8 cellular contexts compared by ENCODE assay signal in the genomic region with DNA sequence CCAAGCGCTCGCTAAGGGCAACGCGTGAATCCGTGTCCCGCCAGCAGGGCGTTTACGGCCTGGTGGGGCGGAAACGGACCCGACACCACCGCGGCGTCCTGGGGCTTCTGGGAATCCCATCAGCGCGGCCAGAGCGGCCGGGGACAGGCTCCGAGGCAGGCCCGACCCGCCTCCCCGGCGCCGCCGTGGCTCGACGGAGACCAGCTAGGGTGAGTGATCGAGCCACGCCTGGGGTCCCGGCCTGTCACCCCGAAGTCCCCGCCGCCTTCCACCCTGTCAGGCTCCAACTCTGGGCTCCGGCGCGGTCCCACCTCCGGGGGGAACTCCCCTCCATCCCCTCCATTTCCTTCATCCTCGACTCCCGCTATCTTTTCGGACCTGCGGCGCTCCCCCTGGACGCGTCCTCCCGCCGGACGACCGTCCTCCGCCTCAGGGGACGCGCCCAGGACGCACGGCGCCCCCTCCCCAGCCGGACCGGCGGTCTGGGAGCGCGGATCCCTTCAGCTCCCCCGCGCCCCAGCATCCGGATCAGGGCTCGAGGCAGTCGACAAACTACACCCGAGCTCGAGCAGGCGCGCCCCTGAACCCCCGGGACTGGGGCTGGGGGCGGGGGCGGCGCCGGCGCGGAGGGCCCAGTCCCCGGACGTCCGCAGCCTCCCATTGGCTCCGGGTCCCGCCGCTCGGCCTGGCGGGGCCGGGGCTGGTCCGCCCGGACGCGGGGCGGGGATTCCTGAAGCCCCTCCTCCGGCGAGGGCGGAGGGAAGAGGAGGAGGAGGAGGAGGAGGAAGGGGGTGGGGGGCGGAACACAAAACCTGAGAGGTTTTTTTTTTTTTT. TPM values are rescaled to one million over a fixed set of nuclear protein-coding genes. Genes with fewer than 3 reads are reported as not detected.
DNase-seq lines count a peak whose midpoint lies in the region; ATAC-seq and TF ChIP-seq lines count a peak whose summit lies in the region.

No MANE protein-coding gene starts in this region.

- H3K36me3 Mint-ChIP-seq in central memory CD8-positive, alpha-beta T cell (ENCODE audit: insufficient read depth): peaks cover 12% of the 10 kb centered on the region

- no peaks in the 10 kb centered on the region for H3K36me3 ChIP-seq in kidney epithelial cell (ENCODE audit: control insufficient read depth, insufficient read depth, low read length)

- peak overlapping the region; percentile 87 for H3K4me3 Mint-ChIP-seq in central memory CD8-positive, alpha-beta T cell

- no peaks in the 10 kb centered on the region for H3K9me3 Mint-ChIP-seq in central memory CD8-positive, alpha-beta T cell

- peak overlapping the region; percentile 98 for H3K4me3 ChIP-seq in kidney epithelial cell (ENCODE audit: low read depth, low read length)

- H3K27me3 Mint-ChIP-seq in central memory CD8-positive, alpha-beta T cell: peaks cover 6% of the 10 kb centered on the region

- H3K27me3 ChIP-seq in kidney epithelial cell (ENCODE audit: control insufficient read depth, insufficient read depth, low read length): no peaks in the 10 kb centered on the region

- DNase-seq in AG08396 (ENCODE audit: low spot score) (peak; percentile 98), NCI-H2227 treated with DMSO at 0.1 percent for 48 hours (lab: John Stamatoyannopoulos, UW) (peak; percentile 73), kidney epithelial cell (ENCODE audit: low read depth) (no peak)
- peak; percentile 95 to 96 for DNase-seq in central memory CD8-positive, alpha-beta T cell (ENCODE audit: low spot score in 2 of 2)
- peak; percentile 96 for DNase-seq in stimulated activated CD4-positive, alpha-beta T cell treated with anti-CD3 and anti-CD28 coated beads, Interleukin-15, amount 100 ng/mL, for 24 hours

- peak; percentile 29 for TF ChIP-seq CTCF in kidney epithelial cell (IDR thresholded peaks at IDR 0.05; ENCODE audit: insufficient read depth, low read length, poor library complexity, severe bottlenecking)

- H3K27ac Mint-ChIP-seq in central memory CD8-positive, alpha-beta T cell (ENCODE audit: low read depth): peak overlapping the region; percentile 83

- ATAC-seq in GM18907 (IDR thresholded peaks at IDR 0.05; ENCODE audit: unreplicated experiment) (peak; percentile 79), HG03139 (IDR thresholded peaks at IDR 0.05; ENCODE audit: unreplicated experiment) (peak; percentile 75)
- peak; percentile 92 to 94 for ATAC-seq in activated CD4-positive, CD25-positive, alpha-beta regulatory T cell treated with anti-CD3 and anti-CD28 coated beads, Interleukin-2, amount 50 U/mL, for 24 hours
- peak; percentile 87 for ATAC-seq in central memory CD8-positive, alpha-beta T cell (replicated peaks; ENCODE audit: extremely low read depth, poor library complexity, severe bottlenecking)

- H3K4me1 Mint-ChIP-seq in central memory CD8-positive, alpha-beta T cell: peaks cover 36% of the 10 kb centered on the region

RNA-seq across cellular contexts. Expression of a gene that starts 0.6 kb away (rescaled TPM):
- total RNA-seq in kidney epithelial cell: 11.2 and 13.8 TPM in 2 replicates

RNA-seq across cellular contexts. Expression of a gene that starts 35.3 kb away (rescaled TPM):
- total RNA-seq in kidney epithelial cell: not detected in 2 replicates
